8 cellular contexts compared by ENCODE assay signal in genomic region chr17:73311781-73312641, GRCh38. TPM values are rescaled to one million over a fixed set of nuclear protein-coding genes. Genes with fewer than 3 reads are reported as not detected.
A peak's percentile ranks its signal among the peaks of the same experiment; 100 is the strongest.
DNase-seq lines count a peak whose midpoint lies in the region; ATAC-seq, FAIRE-seq and TF ChIP-seq lines count a peak whose summit lies in the region.

A gene with protein sequence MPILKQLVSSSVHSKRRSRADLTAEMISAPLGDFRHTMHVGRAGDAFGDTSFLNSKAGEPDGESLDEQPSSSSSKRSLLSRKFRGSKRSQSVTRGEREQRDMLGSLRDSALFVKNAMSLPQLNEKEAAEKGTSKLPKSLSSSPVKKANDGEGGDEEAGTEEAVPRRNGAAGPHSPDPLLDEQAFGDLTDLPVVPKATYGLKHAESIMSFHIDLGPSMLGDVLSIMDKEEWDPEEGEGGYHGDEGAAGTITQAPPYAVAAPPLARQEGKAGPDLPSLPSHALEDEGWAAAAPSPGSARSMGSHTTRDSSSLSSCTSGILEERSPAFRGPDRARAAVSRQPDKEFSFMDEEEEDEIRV (minus strand): TSS chr17:73312001. CDS start chr17:73286500, 25,501 bp downstream.

- H3K4me1 ChIP-seq in kidney (ENCODE audit: control insufficient read depth in 1 of 2, insufficient read depth in 1 of 2, low read depth in 1 of 2, low read length in 2 of 2) = peaks cover 9 to 18% of the 10 kb centered on the region in 2 donors

- CTCF ChIA-PET in AG04450 (lab: Charles Lee) = interaction anchor here (0.6 to 4.1 kb wide), 11 partner anchors 8 to 755 kb away, joined by 3 to 29 read pairs (median 6); no protein-coding TSS in a partner anchor
- CTCF ChIA-PET in activated CD4-positive, alpha-beta T cell treated with anti-CD3 and anti-CD28 coated beads for 36 hours (lab: Charles Lee) = interaction anchor here (0.7 to 1.8 kb wide), 6 partner anchors 10 to 1147 kb away, joined by 3 to 7 read pairs (median 4); no protein-coding TSS in a partner anchor

- DNase-seq in AG04450 (ENCODE audit: low read depth, low spot score) = no peak
- DNase-seq in NCI-H345 (lab: John Stamatoyannopoulos, UW) = peak; percentile 95
- peak; percentile 93 for DNase-seq in activated CD4-positive, alpha-beta T cell treated with anti-CD3 and anti-CD28 coated beads for 36 hours
- DNase-seq in chondrocyte (ENCODE audit: low spot score) = peak; percentile 98
- DNase-seq in kidney = peak; percentile 98
- peak; percentile 70 to 78 for DNase-seq in stimulated activated CD4-positive, alpha-beta T cell treated with anti-CD3 and anti-CD28 coated beads, Interleukin-15, amount 100 ng/mL, for 1 hour (ENCODE audit: low read depth in 1 of 2, low spot score in 1 of 2)

- no peaks in the 10 kb centered on the region for H3K36me3 ChIP-seq in kidney (ENCODE audit: control insufficient read depth in 1 of 2, insufficient read depth in 2 of 2, low read length in 2 of 2)

- peak within 1 kb of the TSS; percentile 97 for H3K9ac ChIP-seq in kidney (ENCODE audit: low read length in 2 of 2)

- no peaks in the 10 kb centered on the region for H3K9me3 Mint-ChIP-seq in activated CD4-positive, alpha-beta T cell treated with anti-CD3 and anti-CD28 coated beads for 36 hours (ENCODE audit: low read depth)
- H3K9me3 Mint-ChIP-seq in chondrocyte (ENCODE audit: low read depth) = no peaks in the 10 kb centered on the region

- no peak for FAIRE-seq in kidney (lab: Jason Lieb, UNC)

- H3K27me3 Mint-ChIP-seq in activated CD4-positive, alpha-beta T cell treated with anti-CD3 and anti-CD28 coated beads for 36 hours = peaks cover 2% of the 10 kb centered on the region
- no peaks in the 10 kb centered on the region for H3K27me3 Mint-ChIP-seq in chondrocyte (ENCODE audit: low read depth)

- POLR2A ChIA-PET in AG04450 (lab: Yijun Ruan, JAX) = interaction anchor here (0.5 to 1.8 kb wide), 5 partner anchors 15 to 81 kb away, joined by 4 to 13 read pairs (median 8); a partner anchor contains a TSS
- POLR2A ChIA-PET in activated CD4-positive, alpha-beta T cell treated with anti-CD3 and anti-CD28 coated beads for 36 hours (lab: Charles Lee) = no interaction called here

- TF ChIP-seq CTCF in AG04450 (IDR thresholded peaks at IDR 0.05; ENCODE audit: low read depth, low read length) (no peak), chondrocyte (IDR thresholded peaks at IDR 0.05) (no peak), kidney (IDR thresholded peaks at IDR 0.05; ENCODE audit: borderline replicate concordance, extremely low read depth, insufficient read depth) (no peak)

- peaks cover 10% of the 10 kb centered on the region for H3K4me1 Mint-ChIP-seq in activated CD4-positive, alpha-beta T cell treated with anti-CD3 and anti-CD28 coated beads for 36 hours
- H3K4me1 Mint-ChIP-seq in chondrocyte (ENCODE audit: low read depth) = peaks cover 29% of the 10 kb centered on the region

- H3K27ac ChIP-seq in AG04450 (ENCODE audit: low read depth, low read length) (peak within 1 kb of the TSS; percentile 90), kidney (ENCODE audit: low read depth in 2 of 2, low read length in 2 of 2) (peak within 1 kb of the TSS; percentile 97 to 98)

- H3K27me3 ChIP-seq in AG04450 (ENCODE audit: control insufficient read depth, insufficient read depth, low read length) = no peaks in the 10 kb centered on the region

- intact Hi-C loops in activated CD4-positive, alpha-beta T cell treated with anti-CD3 and anti-CD28 coated beads for 36 hours (cut with DNase I, micrococcal nuclease) = loop anchor here (1.0 to 5.0 kb wide), 10 partner anchors 29 to 1560 kb away; partner anchors contain the start of genes COG1 (in 2 of the 2), FDXR (in 1 of the 2), RPL38 (in 1 of the 2) and SLC39A11 (in 1 of the 2)
- intact Hi-C loops in kidney (cut with DNase I) = no loop called here

- ATAC-seq in GM18873 (IDR thresholded peaks at IDR 0.05; ENCODE audit: low FRiP score, unreplicated experiment) = peak; percentile 79
- ATAC-seq in HG03108 (IDR thresholded peaks at IDR 0.05; ENCODE audit: unreplicated experiment) = peak; percentile 75
- peak; percentile 95 for ATAC-seq in activated CD4-positive, alpha-beta T cell treated with anti-CD3 and anti-CD28 coated beads for 36 hours

- H3K9me3 ChIP-seq in AG04450 (ENCODE audit: control insufficient read depth, insufficient read depth, low read length) (no peaks in the 10 kb centered on the region; the same call in 1 of the 2 replicates), kidney (ENCODE audit: control insufficient read depth in 1 of 2, low read length in 2 of 2) (no peaks in the 10 kb centered on the region)

- H3K4me3 Mint-ChIP-seq in activated CD4-positive, alpha-beta T cell treated with anti-CD3 and anti-CD28 coated beads for 36 hours = peak within 1 kb of the TSS; percentile 80
- peak within 1 kb of the TSS; percentile 91 for H3K4me3 Mint-ChIP-seq in chondrocyte (ENCODE audit: unreplicated experiment)

- no peak within 1 kb of the TSS for H3K27ac Mint-ChIP-seq in activated CD4-positive, alpha-beta T cell treated with anti-CD3 and anti-CD28 coated beads for 36 hours
- H3K27ac Mint-ChIP-seq in chondrocyte (ENCODE audit: unreplicated experiment) = peak within 1 kb of the TSS; percentile 89

- peak within 1 kb of the TSS; percentile 93 for H3K4me3 ChIP-seq in AG04450 (ENCODE audit: low read depth, low read length)
- H3K4me3 ChIP-seq in kidney (ENCODE audit: low read length in 2 of 2) = peak within 1 kb of the TSS; percentile 92 to 95

- no peaks in the 10 kb centered on the region for H3K36me3 Mint-ChIP-seq in activated CD4-positive, alpha-beta T cell treated with anti-CD3 and anti-CD28 coated beads for 36 hours (ENCODE audit: low read depth)
- H3K36me3 Mint-ChIP-seq in chondrocyte (ENCODE audit: low read depth) = no peaks in the 10 kb centered on the region

RNA-seq across cellular contexts. Expression of the gene that starts here (rescaled TPM):
- polyA plus RNA-seq in AG04450 (2011; rRNA removed) (21.9 and 23.1 TPM in 2 replicates), kidney (ENCODE audit: insufficient read depth, low read depth, low replicate concordance) (26.2 TPM)
- polyA minus RNA-seq in AG04450 (2011; rRNA and poly(A)+ RNA removed) = 28.2 and 36.2 TPM in 2 replicates
- under 1 TPM; 0.87 to 0.91 TPM for total RNA-seq in activated CD4-positive, alpha-beta T cell treated with anti-CD3 and anti-CD28 coated beads for 36 hours
- total RNA-seq in chondrocyte (9.1 to 10.6 TPM (median 10.5 TPM) in 3 replicates), kidney (76.9 TPM)

Comparison
In these comparisons a context has a peak if more than half of its experiments do, and no peak if none do; other contexts are left out.
1. Peak in DNase-seq and ATAC-seq in activated CD4-positive, alpha-beta T cell treated with anti-CD3 and anti-CD28 coated beads for 36 hours; RNA of the gene not detected or under 1 TPM.